ENCODE assay signal across 2 cellular contexts in the genomic region with DNA sequence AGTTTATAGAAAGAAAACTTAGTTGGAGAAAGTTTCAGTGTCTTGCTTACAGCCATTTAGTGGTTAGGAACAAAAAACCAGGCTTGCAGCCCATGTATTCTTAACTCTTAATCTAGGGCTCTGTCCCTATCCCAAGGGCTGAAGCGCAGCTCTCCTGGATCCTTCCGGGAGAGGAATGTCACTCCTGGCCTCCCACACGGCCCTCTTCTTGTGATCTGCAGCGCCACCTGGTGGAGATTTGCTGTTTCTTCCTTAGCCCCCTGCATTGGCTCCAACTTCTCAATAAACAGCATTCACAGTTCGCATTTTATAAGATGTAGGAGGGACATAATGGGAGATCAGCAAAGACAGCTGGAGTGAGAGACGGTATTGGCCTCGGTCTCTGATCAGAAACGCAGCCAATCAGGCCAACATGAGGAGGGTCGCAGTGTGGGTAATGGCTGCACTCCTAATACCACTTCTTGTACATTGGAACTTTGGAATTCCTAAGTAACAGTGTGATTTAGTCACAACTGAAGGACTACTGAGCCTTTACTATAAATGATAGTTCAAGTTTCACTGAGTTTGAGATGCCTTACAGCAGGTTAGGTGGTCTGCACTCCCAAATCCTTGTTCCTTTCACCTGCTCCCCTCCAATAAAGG.
TF ChIP-seq lines count a peak whose summit lies in the region.

No MANE protein-coding gene starts in this region.

TF ChIP-seq in IMR-90, 13 proteins besides CTCF, POLR2A, EP300 and RAD21:
- TF ChIP-seq MXI1 (IDR thresholded peaks at IDR 0.05; ENCODE audit: borderline replicate concordance, low read depth, low read length): no peak
- no peak for TF ChIP-seq CEBPB (IDR thresholded peaks at IDR 0.05; ENCODE audit: low read depth, low read length)
- TF ChIP-seq RCOR1 (IDR thresholded peaks at IDR 0.05; ENCODE audit: insufficient replicate concordance, low read length): no peak
- no peak for TF ChIP-seq FOS (IDR thresholded peaks at IDR 0.05; ENCODE audit: low read depth, low read length)
- TF ChIP-seq NFE2L2 (IDR thresholded peaks at IDR 0.05; ENCODE audit: low read depth, low read length): no peak
- TF ChIP-seq MAFK (IDR thresholded peaks at IDR 0.05; ENCODE audit: low read depth, low read length): no peak
- TF ChIP-seq MAZ (IDR thresholded peaks at IDR 0.05; ENCODE audit: borderline replicate concordance, low read depth, low read length): 0 out of 2 replicates have a peak, but pooled peaks have one; percentile 38
- TF ChIP-seq BHLHE40 (IDR thresholded peaks at IDR 0.05; ENCODE audit: low read depth, low read length): no peak
- no peak for TF ChIP-seq RFX5 (IDR thresholded peaks at IDR 0.05; ENCODE audit: low read depth, low read length)
- TF ChIP-seq SMC3 (IDR thresholded peaks at IDR 0.05; ENCODE audit: low read depth, low read length): peak; percentile 76
- TF ChIP-seq, protein P1, sequence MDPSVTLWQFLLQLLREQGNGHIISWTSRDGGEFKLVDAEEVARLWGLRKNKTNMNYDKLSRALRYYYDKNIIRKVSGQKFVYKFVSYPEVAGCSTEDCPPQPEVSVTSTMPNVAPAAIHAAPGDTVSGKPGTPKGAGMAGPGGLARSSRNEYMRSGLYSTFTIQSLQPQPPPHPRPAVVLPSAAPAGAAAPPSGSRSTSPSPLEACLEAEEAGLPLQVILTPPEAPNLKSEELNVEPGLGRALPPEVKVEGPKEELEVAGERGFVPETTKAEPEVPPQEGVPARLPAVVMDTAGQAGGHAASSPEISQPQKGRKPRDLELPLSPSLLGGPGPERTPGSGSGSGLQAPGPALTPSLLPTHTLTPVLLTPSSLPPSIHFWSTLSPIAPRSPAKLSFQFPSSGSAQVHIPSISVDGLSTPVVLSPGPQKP (IDR thresholded peaks at IDR 0.05; ENCODE audit: borderline replicate concordance, low read depth, low read length): no peak
- TF ChIP-seq CHD1 (IDR thresholded peaks at IDR 0.05; ENCODE audit: low read depth, low read length): no peak
- TF ChIP-seq, protein P2, sequence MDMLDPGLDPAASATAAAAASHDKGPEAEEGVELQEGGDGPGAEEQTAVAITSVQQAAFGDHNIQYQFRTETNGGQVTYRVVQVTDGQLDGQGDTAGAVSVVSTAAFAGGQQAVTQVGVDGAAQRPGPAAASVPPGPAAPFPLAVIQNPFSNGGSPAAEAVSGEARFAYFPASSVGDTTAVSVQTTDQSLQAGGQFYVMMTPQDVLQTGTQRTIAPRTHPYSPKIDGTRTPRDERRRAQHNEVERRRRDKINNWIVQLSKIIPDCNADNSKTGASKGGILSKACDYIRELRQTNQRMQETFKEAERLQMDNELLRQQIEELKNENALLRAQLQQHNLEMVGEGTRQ (IDR thresholded peaks at IDR 0.05; ENCODE audit: low read depth, low read length): no peak

TF ChIP-seq in GM12878, 131 proteins besides CTCF, POLR2A, EP300 and RAD21:
- TF ChIP-seq ZNF24 (IDR thresholded peaks at IDR 0.05): no peak
- peak; percentile 79 for TF ChIP-seq SMC3 (IDR thresholded peaks at IDR 0.05; ENCODE audit: borderline replicate concordance, low read length)
- TF ChIP-seq, protein P3, sequence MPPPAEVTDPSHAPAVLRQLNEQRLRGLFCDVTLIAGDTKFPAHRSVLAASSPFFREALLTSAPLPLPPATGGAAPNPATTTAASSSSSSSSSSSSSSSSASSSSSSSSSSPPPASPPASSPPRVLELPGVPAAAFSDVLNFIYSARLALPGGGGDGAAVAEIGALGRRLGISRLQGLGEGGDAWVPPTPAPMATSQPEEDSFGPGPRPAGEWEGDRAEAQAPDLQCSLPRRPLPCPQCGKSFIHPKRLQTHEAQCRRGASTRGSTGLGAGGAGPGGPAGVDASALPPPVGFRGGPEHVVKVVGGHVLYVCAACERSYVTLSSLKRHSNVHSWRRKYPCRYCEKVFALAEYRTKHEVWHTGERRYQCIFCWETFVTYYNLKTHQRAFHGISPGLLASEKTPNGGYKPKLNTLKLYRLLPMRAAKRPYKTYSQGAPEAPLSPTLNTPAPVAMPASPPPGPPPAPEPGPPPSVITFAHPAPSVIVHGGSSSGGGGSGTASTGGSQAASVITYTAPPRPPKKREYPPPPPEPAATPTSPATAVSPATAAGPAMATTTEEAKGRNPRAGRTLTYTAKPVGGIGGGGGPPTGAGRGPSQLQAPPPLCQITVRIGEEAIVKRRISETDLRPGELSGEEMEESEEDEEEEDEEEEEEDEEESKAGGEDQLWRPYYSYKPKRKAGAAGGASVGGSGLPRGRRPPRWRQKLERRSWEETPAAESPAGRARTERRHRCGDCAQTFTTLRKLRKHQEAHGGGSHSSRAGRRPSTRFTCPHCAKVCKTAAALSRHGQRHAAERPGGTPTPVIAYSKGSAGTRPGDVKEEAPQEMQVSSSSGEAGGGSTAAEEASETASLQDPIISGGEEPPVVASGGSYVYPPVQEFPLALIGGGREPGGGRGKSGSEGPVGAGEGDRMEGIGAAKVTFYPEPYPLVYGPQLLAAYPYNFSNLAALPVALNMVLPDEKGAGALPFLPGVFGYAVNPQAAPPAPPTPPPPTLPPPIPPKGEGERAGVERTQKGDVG (CRISPR knock-in tag; IDR thresholded peaks at IDR 0.05): no peak
- no peak for TF ChIP-seq SMAD5 (IDR thresholded peaks at IDR 0.05; ENCODE audit: low read depth)
- TF ChIP-seq, protein P4, sequence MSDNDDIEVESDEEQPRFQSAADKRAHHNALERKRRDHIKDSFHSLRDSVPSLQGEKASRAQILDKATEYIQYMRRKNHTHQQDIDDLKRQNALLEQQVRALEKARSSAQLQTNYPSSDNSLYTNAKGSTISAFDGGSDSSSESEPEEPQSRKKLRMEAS (IDR thresholded peaks at IDR 0.05; ENCODE audit: low read depth, low read length): no peak
- TF ChIP-seq ZNF384 (IDR thresholded peaks at IDR 0.05; ENCODE audit: borderline replicate concordance, low read depth, low read length): no peak
- TF ChIP-seq ETV6 (conservative IDR thresholded peaks at IDR 0.05 in 1 of 2, IDR thresholded peaks at IDR 0.05 in 1 of 2; ENCODE audit: borderline replicate concordance in 1 of 2, low read depth in 1 of 2): no peak
